ENCODE assay signal across 2 cellular contexts in genomic region chr2:10949835-10950234, GRCh38.
TF ChIP-seq lines count a peak whose summit lies in the region.

No MANE protein-coding gene starts in this region.

TF ChIP-seq in HepG2, 621 proteins besides CTCF, POLR2A, EP300 and RAD21:
- TF ChIP-seq NBN (conservative IDR thresholded peaks at IDR 0.05) (0 out of 2 replicates have a peak, but pooled peaks have one; percentile 17), SMC3 (IDR thresholded peaks at IDR 0.05; ENCODE audit: low read length) (no peak), PHB2 (IDR thresholded peaks at IDR 0.05; ENCODE audit: partially characterized antibody) (peak; percentile 26), STAT5B (CRISPR knock-in tag; IDR thresholded peaks at IDR 0.05) (no peak), FLYWCH1 (CRISPR knock-in tag; IDR thresholded peaks at IDR 0.05) (no peak), TCF12 (IDR thresholded peaks at IDR 0.05) (no peak), TCF12 (CRISPR knock-in tag; IDR thresholded peaks at IDR 0.05) (no peak), MEIS2 (CRISPR knock-in tag; IDR thresholded peaks at IDR 0.05) (no peak), CREB3 (CRISPR knock-in tag; IDR thresholded peaks at IDR 0.05) (no peak), MXD3 (CRISPR knock-in tag; IDR thresholded peaks at IDR 0.05) (no peak), ZNF891 (CRISPR knock-in tag; IDR thresholded peaks at IDR 0.05) (no peak), ZNF530 (CRISPR knock-in tag; IDR thresholded peaks at IDR 0.05; ENCODE audit: low read depth) (no peak), NR2F1 (CRISPR knock-in tag; IDR thresholded peaks at IDR 0.05) (no peak), FOXM1 (CRISPR knock-in tag; IDR thresholded peaks at IDR 0.05) (no peak), TCF7L2 (IDR thresholded peaks at IDR 0.05; ENCODE audit: low read depth, low read length) (no peak), FOXP1 (IDR thresholded peaks at IDR 0.05) (peak; percentile 11; the same call in 1 of the 2 replicates), FOXP1 (CRISPR knock-in tag; IDR thresholded peaks at IDR 0.05) (no peak), ZNF275 (CRISPR knock-in tag; IDR thresholded peaks at IDR 0.05; ENCODE audit: borderline replicate concordance) (no peak), RBM39 (IDR thresholded peaks at IDR 0.05; ENCODE audit: low read depth, low read length, poor library complexity, severe bottlenecking) (no peak), ZNF746 (CRISPR knock-in tag; IDR thresholded peaks at IDR 0.05) (no peak), FUBP1 (CRISPR knock-in tag; IDR thresholded peaks at IDR 0.05; ENCODE audit: borderline replicate concordance) (no peak), NCOR1 (IDR thresholded peaks at IDR 0.05; ENCODE audit: borderline replicate concordance, low read length) (no peak), ZNF510 (CRISPR knock-in tag; IDR thresholded peaks at IDR 0.05; ENCODE audit: low read depth) (no peak), CC2D1A (CRISPR knock-in tag; IDR thresholded peaks at IDR 0.05) (no peak), REPIN1 (CRISPR knock-in tag; IDR thresholded peaks at IDR 0.05; ENCODE audit: borderline replicate concordance, low read depth) (no peak), PRPF4 (IDR thresholded peaks at IDR 0.05; ENCODE audit: low read depth, low read length, poor library complexity, severe bottlenecking) (no peak), ZNF547 (CRISPR knock-in tag; IDR thresholded peaks at IDR 0.05) (no peak), HDAC2 (CRISPR knock-in tag; IDR thresholded peaks at IDR 0.05) (no peak), ZFP82 (CRISPR knock-in tag; IDR thresholded peaks at IDR 0.05; ENCODE audit: borderline replicate concordance) (no peak)

TF ChIP-seq in H1, 55 proteins besides CTCF, POLR2A, EP300 and RAD21:
- TF ChIP-seq GTF2F1 (IDR thresholded peaks at IDR 0.05; ENCODE audit: borderline replicate concordance, low read depth, low read length) (no peak), ATF3 (IDR thresholded peaks at IDR 0.05; ENCODE audit: insufficient read depth, low read depth, low read length) (no peak)
